Comparison of ENCODE assay signal across 8 cellular contexts in the genomic region with DNA sequence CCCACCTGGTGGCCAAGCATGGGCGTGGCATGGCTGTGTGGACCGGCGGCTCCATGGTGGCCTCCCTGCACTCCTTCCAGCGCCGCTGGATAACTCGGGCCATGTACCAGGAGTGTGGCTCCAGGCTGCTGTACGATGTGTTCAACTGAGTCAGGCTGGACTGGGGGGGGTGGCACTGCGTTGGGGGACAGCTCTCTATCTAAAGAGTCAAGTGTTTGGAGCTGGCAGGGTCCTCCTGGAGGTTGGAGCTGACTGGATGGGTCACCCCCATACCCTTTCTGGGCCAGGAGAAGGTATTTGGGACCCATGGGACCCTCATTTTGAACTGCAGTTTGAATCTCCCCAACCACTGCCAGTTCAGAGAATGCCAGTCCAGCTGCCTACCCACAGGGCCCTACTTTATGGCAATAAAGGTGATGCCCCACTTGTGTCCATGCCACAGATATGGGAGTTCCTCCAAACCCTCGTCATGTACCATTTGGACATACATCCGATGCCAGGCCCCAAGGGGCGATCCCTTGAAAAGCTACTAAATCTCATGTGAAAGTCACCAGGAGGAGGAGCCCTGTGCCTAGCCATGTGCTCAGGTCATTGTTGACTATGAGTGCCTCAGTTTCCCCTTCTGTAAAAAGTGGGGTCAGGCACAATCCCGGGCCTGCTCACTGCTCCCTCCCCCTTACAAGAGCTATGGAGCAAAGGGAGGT. TPM values are rescaled to one million over a fixed set of nuclear protein-coding genes. Genes with fewer than 3 reads are reported as not detected.
DNase-seq lines count a peak whose midpoint lies in the region; TF ChIP-seq lines count a peak whose summit lies in the region.

No MANE protein-coding gene starts in this region.

- peak; percentile 84 for TF ChIP-seq CTCF in left ventricle myocardium inferior (IDR thresholded peaks at IDR 0.05; ENCODE audit: borderline replicate concordance)

- H3K9me3 ChIP-seq in left ventricle myocardium inferior (replicated peaks): no peaks in the 10 kb centered on the region

- intact Hi-C loops in activated T-helper 2 cell treated with anti-CD3 and anti-CD28 coated beads, Interferon-gamma antibody, Interleukin-2, Interleukin-4, amounts not matched to agents 10 μg/mL and 5 μg/mL and 100 μg/mL, durations not matched to agents 14 hours and 24 hours and 36 hours (cut with micrococcal nuclease): loop anchor here (2.0 to 10.0 kb wide), 5 partner anchors 113 to 447 kb away; partner anchors contain the start of genes CDK5RAP1, EIF2S2 and SNTA1
- intact Hi-C loops in left ventricle myocardium inferior (cut with micrococcal nuclease): no loop called here

- peak overlapping the region; percentile 89 for H3K27ac ChIP-seq in left ventricle myocardium inferior (replicated peaks)

- no peak overlapping the region for H3K27ac Mint-ChIP-seq in activated T-helper 2 cell treated with anti-CD3 and anti-CD28 coated beads, Interferon-gamma antibody, Interleukin-2, Interleukin-4, amounts not matched to agents 10 μg/mL and 5 μg/mL and 100 μg/mL, durations not matched to agents 14 hours and 24 hours and 36 hours

- peaks cover 11% of the 10 kb centered on the region for H3K36me3 Mint-ChIP-seq in activated T-helper 2 cell treated with anti-CD3 and anti-CD28 coated beads, Interferon-gamma antibody, Interleukin-2, Interleukin-4, amounts not matched to agents 10 μg/mL and 5 μg/mL and 100 μg/mL, durations not matched to agents 14 hours and 24 hours and 36 hours (ENCODE audit: low read depth)

- peak; percentile 93 for DNase-seq in activated effector memory CD4-positive, alpha-beta T cell treated with anti-CD3 and anti-CD28 coated beads, Interleukin-2, amount 50 U/mL, for 16 hours
- no peak for DNase-seq in activated effector memory CD4-positive, alpha-beta T cell treated with Interleukin-2 at 50 U/mL for 16 hours
- DNase-seq in Kasumi-1 (lab: John Stamatoyannopoulos, UW) (peak; percentile 21 to 41), left ventricle myocardium inferior (peak; percentile 76), NCI-H1436 treated with DMSO at 0.1 percent for 48 hours (lab: John Stamatoyannopoulos, UW) (no peak), hippocampal formation (lab: John Stamatoyannopoulos, UW) (no peak)
- no peak for DNase-seq in activated T-helper 2 cell treated with anti-CD3 and anti-CD28 coated beads, Interferon-gamma antibody, Interleukin-2, Interleukin-4, amounts not matched to agents 10 μg/mL and 5 μg/mL and 100 μg/mL, durations not matched to agents 14 hours and 24 hours and 36 hours (ENCODE audit: low spot score)
- DNase-seq in stimulated activated CD4-positive, alpha-beta T cell treated with anti-CD3 and anti-CD28 coated beads, Interleukin-15, amount 100 ng/mL, for 24 hours: peak; percentile 86

- H3K4me1 ChIP-seq in left ventricle myocardium inferior: peaks cover 83% of the 10 kb centered on the region

- no peaks in the 10 kb centered on the region for H3K27me3 Mint-ChIP-seq in activated T-helper 2 cell treated with anti-CD3 and anti-CD28 coated beads, Interferon-gamma antibody, Interleukin-2, Interleukin-4, amounts not matched to agents 10 μg/mL and 5 μg/mL and 100 μg/mL, durations not matched to agents 14 hours and 24 hours and 36 hours (ENCODE audit: low read depth)

- peaks cover 30% of the 10 kb centered on the region for H3K36me3 ChIP-seq in left ventricle myocardium inferior

- H3K4me1 Mint-ChIP-seq in activated T-helper 2 cell treated with anti-CD3 and anti-CD28 coated beads, Interferon-gamma antibody, Interleukin-2, Interleukin-4, amounts not matched to agents 10 μg/mL and 5 μg/mL and 100 μg/mL, durations not matched to agents 14 hours and 24 hours and 36 hours (ENCODE audit: low read depth): peaks cover 26% of the 10 kb centered on the region

- no peaks in the 10 kb centered on the region for H3K27me3 ChIP-seq in left ventricle myocardium inferior (ENCODE audit: low read depth)

- peak overlapping the region; percentile 74 for H3K4me3 ChIP-seq in left ventricle myocardium inferior

- H3K9me3 Mint-ChIP-seq in activated T-helper 2 cell treated with anti-CD3 and anti-CD28 coated beads, Interferon-gamma antibody, Interleukin-2, Interleukin-4, amounts not matched to agents 10 μg/mL and 5 μg/mL and 100 μg/mL, durations not matched to agents 14 hours and 24 hours and 36 hours: no peaks in the 10 kb centered on the region

- peak overlapping the region; percentile 79 for H3K4me3 Mint-ChIP-seq in activated T-helper 2 cell treated with anti-CD3 and anti-CD28 coated beads, Interferon-gamma antibody, Interleukin-2, Interleukin-4, amounts not matched to agents 10 μg/mL and 5 μg/mL and 100 μg/mL, durations not matched to agents 14 hours and 24 hours and 36 hours (ENCODE audit: low read depth)

RNA-seq across cellular contexts. Expression of gene ACTL10, which starts 1.5 kb away (rescaled TPM):
- 2.6 and 3.3 TPM in 2 replicates for total RNA-seq in activated T-helper 2 cell treated with anti-CD3 and anti-CD28 coated beads, Interferon-gamma antibody, Interleukin-2, Interleukin-4, amounts not matched to agents 10 μg/mL and 5 μg/mL and 100 μg/mL, durations not matched to agents 14 hours and 24 hours and 36 hours
- 0.22 TPM for total RNA-seq in left ventricle myocardium inferior

RNA-seq across cellular contexts. Expression of gene NECAB3, which starts 6.0 kb away (rescaled TPM):
- 27.0 and 30.1 TPM in 2 replicates for total RNA-seq in activated T-helper 2 cell treated with anti-CD3 and anti-CD28 coated beads, Interferon-gamma antibody, Interleukin-2, Interleukin-4, amounts not matched to agents 10 μg/mL and 5 μg/mL and 100 μg/mL, durations not matched to agents 14 hours and 24 hours and 36 hours
- total RNA-seq in left ventricle myocardium inferior: 81.3 TPM

RNA-seq across cellular contexts. Expression of gene C20orf144, which starts 6.1 kb away (rescaled TPM):
- 0.27 and 0.28 TPM in 2 replicates for total RNA-seq in activated T-helper 2 cell treated with anti-CD3 and anti-CD28 coated beads, Interferon-gamma antibody, Interleukin-2, Interleukin-4, amounts not matched to agents 10 μg/mL and 5 μg/mL and 100 μg/mL, durations not matched to agents 14 hours and 24 hours and 36 hours
- not detected for total RNA-seq in left ventricle myocardium inferior

RNA-seq across cellular contexts. Expression of gene E2F1, which starts 17.9 kb away (rescaled TPM):
- total RNA-seq in activated T-helper 2 cell treated with anti-CD3 and anti-CD28 coated beads, Interferon-gamma antibody, Interleukin-2, Interleukin-4, amounts not matched to agents 10 μg/mL and 5 μg/mL and 100 μg/mL, durations not matched to agents 14 hours and 24 hours and 36 hours: 63.8 and 64.2 TPM in 2 replicates
- 1.2 TPM for total RNA-seq in left ventricle myocardium inferior

RNA-seq across cellular contexts. Expression of gene PXMP4, which starts 51.9 kb away (rescaled TPM):
- total RNA-seq in activated T-helper 2 cell treated with anti-CD3 and anti-CD28 coated beads, Interferon-gamma antibody, Interleukin-2, Interleukin-4, amounts not matched to agents 10 μg/mL and 5 μg/mL and 100 μg/mL, durations not matched to agents 14 hours and 24 hours and 36 hours: 7.4 TPM in 2 replicates
- 13.5 TPM for total RNA-seq in left ventricle myocardium inferior

Comparison
In these comparisons a context has a peak if more than half of its experiments do, and no peak if none do; other contexts are left out.
1. DNase-seq: peak in activated effector memory CD4-positive, alpha-beta T cell treated with anti-CD3 and anti-CD28 coated beads, Interleukin-2, amount 50 U/mL, for 16 hours (single experiment), Kasumi-1 (2 of 2), left ventricle myocardium inferior (single experiment) and stimulated activated CD4-positive, alpha-beta T cell treated with anti-CD3 and anti-CD28 coated beads, Interleukin-15, amount 100 ng/mL, for 24 hours (single experiment); none in activated effector memory CD4-positive, alpha-beta T cell treated with Interleukin-2 at 50 U/mL for 16 hours (single experiment), activated T-helper 2 cell treated with anti-CD3 and anti-CD28 coated beads, Interferon-gamma antibody, Interleukin-2, Interleukin-4, amounts not matched to agents 10 μg/mL and 5 μg/mL and 100 μg/mL, durations not matched to agents 14 hours and 24 hours and 36 hours (single experiment), NCI-H1436 treated with DMSO at 0.1 percent for 48 hours (single experiment) and hippocampal formation (0 of 2).